Comparison of ENCODE assay signal across 9 cellular contexts in genomic region chr3:159586587-159587202, GRCh38.
DNase-seq lines count a peak whose midpoint lies in the region; ATAC-seq and TF ChIP-seq lines count a peak whose summit lies in the region.
"Had no signal": no experiment of that assay in that cellular context is flagged by ENCODE, and none has a peak within 500 bp of the region (broad histone marks: within the 10 kb centered on the region; RNA-seq: fewer than 3 reads in every experiment).

No MANE protein-coding gene starts in this region.

- no peak overlapping the region for H3K4me3 ChIP-seq in dorsolateral prefrontal cortex
- no peak overlapping the region for H3K4me3 ChIP-seq in neural cell (ENCODE audit: low read length)
- H3K4me3 ChIP-seq: skin epidermis had no signal

- H2AFZ ChIP-seq in neural cell (ENCODE audit: low read depth, low read length): no peak overlapping the region

- H3F3A ChIP-seq in neural cell (ENCODE audit: insufficient read depth, low read length, poor library complexity, severe bottlenecking): no peaks in the 10 kb centered on the region

- H3K9ac ChIP-seq in neural cell (ENCODE audit: low read length): no peak overlapping the region

- H3K79me2 ChIP-seq in neural cell (replicated peaks; ENCODE audit: insufficient read depth, low read length): no peaks in the 10 kb centered on the region

- intact Hi-C loops in dorsolateral prefrontal cortex (cut with DNase I): loop anchor here (5.0 to 10.0 kb wide), 2 partner anchors 322 to 324 kb away; no protein-coding TSS in a partner anchor

- peak in 53 of 56 donors; percentile 18 to 67 (median 46) for TF ChIP-seq CTCF in dorsolateral prefrontal cortex (IDR thresholded peaks at IDR 0.05 in 54 of 56, conservative IDR thresholded peaks at IDR 0.05 in 2 of 56; ENCODE audit: low read depth in 1 of 56, partially characterized antibody in 56 of 56)
- peak; percentile 54 for TF ChIP-seq CTCF in neural cell (IDR thresholded peaks at IDR 0.05; ENCODE audit: poor library complexity, severe bottlenecking)

- DNase-seq in ELR (ENCODE audit: low read depth) (peak; percentile 78), NCI-H2081 treated with DMSO at 0.1 percent for 48 hours (lab: John Stamatoyannopoulos, UW) (peak; percentile 23), dorsolateral prefrontal cortex (peak in 1 of 10 donors; percentile 16)
- no peak for DNase-seq in effector CD4-positive, alpha-beta T cell

- H3K4me2 ChIP-seq in neural cell (ENCODE audit: low read length): no peak overlapping the region

- H3K27ac ChIP-seq in dorsolateral prefrontal cortex: no peak overlapping the region
- no peak overlapping the region for H3K27ac ChIP-seq in neural cell (ENCODE audit: low read length)
- H3K27ac ChIP-seq: skin epidermis had no signal

- H4K20me1 ChIP-seq in neural cell (ENCODE audit: insufficient read depth): no peaks in the 10 kb centered on the region

- no peak for TF ChIP-seq EP300 in neural cell (conservative IDR thresholded peaks at IDR 0.05; ENCODE audit: poor library complexity, severe bottlenecking)

- no peaks in the 10 kb centered on the region for H3K9me2 ChIP-seq in neural cell (ENCODE audit: insufficient read depth, low read length)

- ATAC-seq in GM18519 (IDR thresholded peaks at IDR 0.05; ENCODE audit: low FRiP score, unreplicated experiment) (no peak), HG02763 (IDR thresholded peaks at IDR 0.05; ENCODE audit: unreplicated experiment) (no peak), GM21576 (IDR thresholded peaks at IDR 0.05; ENCODE audit: unreplicated experiment) (no peak)

- no peaks in the 10 kb centered on the region for H3K36me3 ChIP-seq in neural cell (ENCODE audit: insufficient read depth, low read length)

- peak; percentile 55 for TF ChIP-seq RAD21 in neural cell (conservative IDR thresholded peaks at IDR 0.05)

- H3K9me3 ChIP-seq in neural cell (ENCODE audit: low read length): no peaks in the 10 kb centered on the region

- no peaks in the 10 kb centered on the region for H3K27me3 ChIP-seq in dorsolateral prefrontal cortex
- no peaks in the 10 kb centered on the region for H3K27me3 ChIP-seq in neural cell (ENCODE audit: insufficient read depth, low read depth, low read length)

TF ChIP-seq in neural cell, 6 proteins besides CTCF, POLR2A, EP300 and RAD21:
- peak; percentile 63 for TF ChIP-seq SMC3 (conservative IDR thresholded peaks at IDR 0.05; ENCODE audit: poor library complexity)
- TF ChIP-seq MXI1 (conservative IDR thresholded peaks at IDR 0.05; ENCODE audit: poor library complexity, severe bottlenecking): no peak
